Comparison of ENCODE assay signal across 1 cellular context in genomic region chr11:61817471-61818202, GRCh38.
TF ChIP-seq lines count a peak whose summit lies in the region.

No MANE protein-coding gene starts in this region.

TF ChIP-seq in GM12878, 131 proteins besides CTCF, POLR2A, EP300 and RAD21:
- TF ChIP-seq TCF3 (IDR thresholded peaks at IDR 0.05; ENCODE audit: borderline replicate concordance, insufficient read depth, low read depth, low read length) (no peak), NFIC (IDR thresholded peaks at IDR 0.05; ENCODE audit: low read depth, low read length) (no peak), BHLHE40 (IDR thresholded peaks at IDR 0.05; ENCODE audit: borderline replicate concordance in 1 of 2, low read depth in 2 of 2, low read length in 1 of 2) (no peak), BCL3 (IDR thresholded peaks at IDR 0.05; ENCODE audit: borderline replicate concordance, insufficient read depth, low read depth, low read length, poor library complexity, severe bottlenecking) (no peak), ZNF24 (IDR thresholded peaks at IDR 0.05) (no peak), RCOR1 (conservative IDR thresholded peaks at IDR 0.05; ENCODE audit: low read depth, low read length) (no peak), FOXK2 (IDR thresholded peaks at IDR 0.05) (no peak)
